In genomic region chr10:6363516-6363915, GRCh38 we compare ENCODE assay signal across 29 cellular contexts.
"Had no signal": no experiment of that assay in that cellular context is flagged by ENCODE, and none has a peak within 500 bp of the region (broad histone marks: within the 10 kb centered on the region; RNA-seq: fewer than 3 reads in every experiment).

No MANE protein-coding gene starts in this region.

- DNase-seq: activated B cell treated with CpG ODN at 0.5 μM for 24 hours; activated CD4-positive, alpha-beta T cell treated with anti-CD3 and anti-CD28 coated beads for 36 hours; activated CD4-positive, alpha-beta T cell treated with anti-CD3 and anti-CD28 coated beads, Interleukin-2, amount 50 U/mL, for 4 hours; activated CD8-positive, alpha-beta memory T cell treated with anti-CD3 and anti-CD28 coated beads for 24 hours; activated CD8-positive, alpha-beta memory T cell treated with anti-CD3 and anti-CD28 coated beads, Interleukin-2, amount 50 U/mL, for 4 hours; activated naive CD4-positive, alpha-beta T cell; activated T-cell treated with anti-CD3 and anti-CD28 coated beads, Interleukin-2, amount 50 U/mL, for 24 hours; cerebellar nuclear complex; foreskin fibroblast; kidney; left ventricle myocardium superior; mammary epithelial cell; naive thymus-derived CD8-positive, alpha-beta T cell; stimulated activated CD4-positive, alpha-beta T cell treated with anti-CD3 and anti-CD28 coated beads, Interleukin-12 subunit alpha, Interleukin-12 subunit beta, amount 100 ng/mL, for 4 hours; stomach; T1000; transverse colon had no signal

- H3K4me3 Mint-ChIP-seq: activated B cell treated with CpG ODN at 0.5 μM for 24 hours; activated CD4-positive, alpha-beta T cell treated with anti-CD3 and anti-CD28 coated beads for 36 hours; activated naive CD8-positive, alpha-beta T cell; activated T-cell treated with anti-CD3 and anti-CD28 coated beads, Interleukin-2, amount 50 U/mL, for 24 hours; mesothelial cell of epicardium; naive thymus-derived CD8-positive, alpha-beta T cell; stimulated activated memory B cell treated with anti-CD40 and anti-IgM and Interleukin-4, amounts not matched to agents 10 μg/mL and 1 μg/mL and 100 μg/mL, for 72 hours; T-helper 1 cell treated with Interleukin-12 subunit alpha and Interleukin-12 subunit beta and Interleukin-4 antibody, amounts not matched to agents 30 μg/mL and 1 μg/mL, for 36 hours had no signal

- H3K4me3 ChIP-seq: coronary artery, prostate gland, right atrium auricular region, stomach, suprapubic skin, transverse colon had no signal

- FAIRE-seq: astrocyte, kidney, urothelium cell line had no signal

- H3K27ac ChIP-seq: coronary artery, epithelial cell of prostate, right atrium auricular region, suprapubic skin, transverse colon had no signal

- ATAC-seq: activated CD4-positive, alpha-beta T cell treated with anti-CD3 and anti-CD28 coated beads for 36 hours; left ventricle myocardium superior; naive thymus-derived CD8-positive, alpha-beta T cell; stimulated activated memory B cell treated with anti-CD40 and anti-IgM and Interleukin-4, amounts not matched to agents 10 μg/mL and 1 μg/mL and 100 μg/mL, for 72 hours had no signal

- H3K4me1 Mint-ChIP-seq: activated CD4-positive, alpha-beta T cell treated with anti-CD3 and anti-CD28 coated beads for 36 hours; naive thymus-derived CD8-positive, alpha-beta T cell; stimulated activated memory B cell treated with anti-CD40 and anti-IgM and Interleukin-4, amounts not matched to agents 10 μg/mL and 1 μg/mL and 100 μg/mL, for 72 hours had no signal

- H3K27ac Mint-ChIP-seq: activated B cell treated with CpG ODN at 0.5 μM for 24 hours; activated naive CD8-positive, alpha-beta T cell; activated T-cell treated with anti-CD3 and anti-CD28 coated beads, Interleukin-2, amount 50 U/mL, for 24 hours; activated T-helper 2 cell treated with anti-CD3 and anti-CD28 coated beads, Interferon-gamma antibody, Interleukin-2, Interleukin-4, amounts not matched to agents 10 μg/mL and 5 μg/mL and 100 μg/mL, durations not matched to agents 14 hours and 24 hours and 36 hours; mesothelial cell of epicardium; naive thymus-derived CD8-positive, alpha-beta T cell; stimulated activated memory B cell treated with anti-CD40 and anti-IgM and Interleukin-4, amounts not matched to agents 10 μg/mL and 1 μg/mL and 100 μg/mL, for 72 hours; T-helper 1 cell treated with Interleukin-12 subunit alpha and Interleukin-12 subunit beta and Interleukin-4 antibody, amounts not matched to agents 30 μg/mL and 1 μg/mL, for 36 hours had no signal

- H3K27me3 Mint-ChIP-seq: activated B cell treated with CpG ODN at 0.5 μM for 24 hours; activated CD4-positive, alpha-beta T cell treated with anti-CD3 and anti-CD28 coated beads for 36 hours; activated naive CD8-positive, alpha-beta T cell; activated T-cell treated with anti-CD3 and anti-CD28 coated beads, Interleukin-2, amount 50 U/mL, for 24 hours had no signal

- H3K9me3 ChIP-seq: prostate gland, suprapubic skin, transverse colon had no signal

- H3K4me1 ChIP-seq: suprapubic skin, transverse colon had no signal
